9 cellular contexts compared by ENCODE assay signal in the genomic region with DNA sequence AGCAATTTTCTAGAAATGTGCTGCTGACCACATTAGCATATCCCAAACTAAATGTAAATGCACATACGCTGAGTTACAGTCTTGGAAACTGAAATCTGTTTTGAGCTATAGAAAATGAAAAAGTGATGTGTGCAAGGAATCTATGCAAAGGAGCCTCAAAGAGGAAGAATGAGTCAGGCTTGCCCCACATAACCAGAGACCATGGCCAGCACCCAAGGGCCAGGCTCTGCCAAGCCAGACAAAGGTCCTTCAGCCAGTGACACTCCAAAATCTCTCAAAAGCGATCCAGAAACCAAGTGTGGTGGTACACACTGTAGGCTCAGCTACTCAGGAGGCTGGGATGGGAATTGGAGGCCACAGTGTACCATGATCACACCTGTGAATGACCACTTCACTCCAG.
DNase-seq lines count a peak whose midpoint lies in the region; ATAC-seq and FAIRE-seq lines count a peak whose summit lies in the region.
"Had no signal": no experiment of that assay in that cellular context is flagged by ENCODE, and none has a peak within 500 bp of the region (broad histone marks: within the 10 kb centered on the region; RNA-seq: fewer than 3 reads in every experiment).

No MANE protein-coding gene starts in this region.

- FAIRE-seq in RCC 7860 (lab: Jason Lieb, UNC) (peak; percentile 69), urothelium cell line (lab: Jason Lieb, UNC) (no peak)

- H3K9me3 Mint-ChIP-seq in activated T-cell treated with anti-CD3 and anti-CD28 coated beads, Interleukin-2, amount 50 U/mL, for 24 hours, result no peaks in the 10 kb centered on the region
- H3K9me3 Mint-ChIP-seq in stimulated activated naive B cell treated with anti-CD40 and anti-IgM and Interleukin-4, amounts not matched to agents 10 μg/mL and 1 μg/mL and 100 μg/mL, for 72 hours, result no peaks in the 10 kb centered on the region
- H3K9me3 Mint-ChIP-seq: CD4-positive, CD25-positive, alpha-beta regulatory T cell had no signal

- peak; percentile 90 for ATAC-seq in HG02885 (IDR thresholded peaks at IDR 0.05; ENCODE audit: poor library complexity, unreplicated experiment)
- ATAC-seq in stimulated activated naive B cell treated with anti-CD40 and anti-IgM and Interleukin-4, amounts not matched to agents 10 μg/mL and 1 μg/mL and 100 μg/mL, for 72 hours (replicated peaks), result peak; percentile 93

- peak overlapping the region; percentile 85 for H3K27ac Mint-ChIP-seq in activated T-cell treated with anti-CD3 and anti-CD28 coated beads, Interleukin-2, amount 50 U/mL, for 24 hours
- peak overlapping the region; percentile 92 for H3K27ac Mint-ChIP-seq in stimulated activated naive B cell treated with anti-CD40 and anti-IgM and Interleukin-4, amounts not matched to agents 10 μg/mL and 1 μg/mL and 100 μg/mL, for 72 hours

- DNase-seq in activated T-cell treated with anti-CD3 and anti-CD28 coated beads, Interleukin-2, amount 50 U/mL, for 24 hours, result peak; percentile 46
- no peak for DNase-seq in activated T-cell treated with anti-CD3 and anti-CD28 coated beads, Interleukin-2, amount 50 U/mL, for 1 hour
- DNase-seq in RCC 7860 (ENCODE audit: low spot score) (peak; percentile 68), fibroblast of gingiva (ENCODE audit: low read depth) (peak; percentile 88), Ammon's horn (ENCODE audit: low spot score) (no peak), urothelium cell line (ENCODE audit: low spot score) (no peak)
- DNase-seq in stimulated activated naive B cell treated with anti-CD40 and anti-IgM and Interleukin-4, amounts not matched to agents 10 μg/mL and 1 μg/mL and 100 μg/mL, for 72 hours, result peak; percentile 43
- DNase-seq: CD4-positive, CD25-positive, alpha-beta regulatory T cell had no signal

- no peaks in the 10 kb centered on the region for H3K27me3 Mint-ChIP-seq in activated T-cell treated with anti-CD3 and anti-CD28 coated beads, Interleukin-2, amount 50 U/mL, for 24 hours
- H3K27me3 Mint-ChIP-seq in stimulated activated naive B cell treated with anti-CD40 and anti-IgM and Interleukin-4, amounts not matched to agents 10 μg/mL and 1 μg/mL and 100 μg/mL, for 72 hours, result no peaks in the 10 kb centered on the region
- H3K27me3 Mint-ChIP-seq: CD4-positive, CD25-positive, alpha-beta regulatory T cell had no signal

- H3K4me1 Mint-ChIP-seq in activated T-cell treated with anti-CD3 and anti-CD28 coated beads, Interleukin-2, amount 50 U/mL, for 24 hours (ENCODE audit: low read depth), result peaks cover 66% of the 10 kb centered on the region
- peaks cover 41 to 55% of the 10 kb centered on the region in 2 donors for H3K4me1 Mint-ChIP-seq in stimulated activated naive B cell treated with anti-CD40 and anti-IgM and Interleukin-4, amounts not matched to agents 10 μg/mL and 1 μg/mL and 100 μg/mL, for 72 hours

- no peaks in the 10 kb centered on the region for H3K36me3 Mint-ChIP-seq in activated T-cell treated with anti-CD3 and anti-CD28 coated beads, Interleukin-2, amount 50 U/mL, for 24 hours (ENCODE audit: low read depth)
- H3K36me3 Mint-ChIP-seq in stimulated activated naive B cell treated with anti-CD40 and anti-IgM and Interleukin-4, amounts not matched to agents 10 μg/mL and 1 μg/mL and 100 μg/mL, for 72 hours, result no peaks in the 10 kb centered on the region
- H3K36me3 Mint-ChIP-seq: CD4-positive, CD25-positive, alpha-beta regulatory T cell had no signal

- no peak overlapping the region for H3K4me3 Mint-ChIP-seq in activated T-cell treated with anti-CD3 and anti-CD28 coated beads, Interleukin-2, amount 50 U/mL, for 24 hours
- peak overlapping the region; percentile 51 to 65 for H3K4me3 Mint-ChIP-seq in stimulated activated naive B cell treated with anti-CD40 and anti-IgM and Interleukin-4, amounts not matched to agents 10 μg/mL and 1 μg/mL and 100 μg/mL, for 72 hours
- H3K4me3 Mint-ChIP-seq: CD4-positive, CD25-positive, alpha-beta regulatory T cell had no signal

Comparison
In these comparisons a context has a peak if more than half of its experiments do, and no peak if none do; other contexts are left out.
1. DNase-seq: peak in activated T-cell treated with anti-CD3 and anti-CD28 coated beads, Interleukin-2, amount 50 U/mL, for 24 hours (single experiment), RCC 7860 (single experiment), fibroblast of gingiva (single experiment) and stimulated activated naive B cell treated with anti-CD40 and anti-IgM and Interleukin-4, amounts not matched to agents 10 μg/mL and 1 μg/mL and 100 μg/mL, for 72 hours (single experiment); none in activated T-cell treated with anti-CD3 and anti-CD28 coated beads, Interleukin-2, amount 50 U/mL, for 1 hour (single experiment), Ammon's horn (single experiment) and urothelium cell line (single experiment).